In the genomic region with DNA sequence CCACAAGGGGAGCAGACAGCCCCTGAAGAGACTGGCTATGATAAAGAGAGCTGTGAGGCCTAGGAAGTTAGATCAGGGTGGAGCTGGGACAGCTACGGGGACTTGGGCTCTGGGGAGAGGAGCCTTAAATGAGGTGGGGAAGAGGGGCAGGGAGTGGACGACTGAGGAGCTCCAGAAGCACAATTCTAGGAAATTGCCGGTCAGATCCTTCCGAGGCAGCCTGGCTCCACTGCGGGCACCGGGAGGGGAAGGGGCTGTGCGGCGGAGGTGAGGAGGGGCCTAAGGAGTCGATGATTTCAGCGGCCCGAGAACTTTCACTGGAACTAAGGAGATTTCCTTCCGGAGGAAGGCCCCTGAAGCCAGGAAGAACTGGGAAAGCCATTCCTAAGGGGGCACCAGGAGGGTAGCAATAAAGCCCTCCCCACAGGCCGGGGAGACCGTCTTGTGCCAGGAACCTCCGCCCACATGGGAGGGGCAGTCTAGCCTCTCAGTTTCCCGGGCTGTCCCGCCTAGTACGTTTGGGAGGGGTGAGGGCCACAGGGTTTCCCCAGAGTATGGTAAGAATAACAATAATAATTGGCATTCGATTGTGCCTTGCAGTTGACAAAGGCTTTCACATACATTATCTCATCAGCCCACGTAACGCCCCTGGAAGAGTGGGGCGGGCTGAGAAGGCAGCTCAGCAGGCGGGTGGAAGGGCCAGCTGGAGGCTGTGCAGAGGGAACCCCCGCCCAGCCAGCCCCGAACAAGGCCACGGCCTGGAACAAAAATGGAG, we compare ENCODE assay signal across 9 cellular contexts. TPM values are rescaled to one million over a fixed set of nuclear protein-coding genes. Genes with fewer than 3 reads are reported as not detected.
DNase-seq lines count a peak whose midpoint lies in the region; ATAC-seq, FAIRE-seq and TF ChIP-seq lines count a peak whose summit lies in the region.
"Had no signal": no experiment of that assay in that cellular context is flagged by ENCODE, and none has a peak within 500 bp of the region (broad histone marks: within the 10 kb centered on the region; RNA-seq: fewer than 3 reads in every experiment).

No MANE protein-coding gene starts in this region.

- no peaks in the 10 kb centered on the region for H3K27me3 Mint-ChIP-seq in glutamatergic neuron (ENCODE audit: unreplicated experiment)
- H3K27me3 Mint-ChIP-seq in neural crest cell (ENCODE audit: low read depth) = no peaks in the 10 kb centered on the region
- H3K27me3 Mint-ChIP-seq in CD4-positive, alpha-beta memory T cell = no peaks in the 10 kb centered on the region

- TF ChIP-seq POLR2A in A549 (IDR thresholded peaks at IDR 0.05; ENCODE audit: low read length) = no peak
- TF ChIP-seq POLR2A in Peyer's patch (IDR thresholded peaks at IDR 0.05) = no peak

- H3K9me3 ChIP-seq in A549 (no peaks in the 10 kb centered on the region), Peyer's patch (no peaks in the 10 kb centered on the region)
- no peaks in the 10 kb centered on the region for H3K9me3 ChIP-seq in CD4-positive, alpha-beta memory T cell (ENCODE audit: control insufficient read depth in 1 of 2, low read length in 2 of 2)

- H3K4me3 ChIP-seq in A549 (no peak overlapping the region), Peyer's patch (peak overlapping the region in 1 of 4 donors; percentile 7)
- H3K4me3 ChIP-seq in CD4-positive, alpha-beta memory T cell (ENCODE audit: low read length in 2 of 2) = no peak overlapping the region

- ATAC-seq in A549 = peak; percentile 9 to 18; a peak in 2 of 6 replicates
- ATAC-seq in GM21717 (IDR thresholded peaks at IDR 0.05; ENCODE audit: unreplicated experiment) = no peak
- no peak for ATAC-seq in GM21526 (IDR thresholded peaks at IDR 0.05; ENCODE audit: low FRiP score, unreplicated experiment)

- H3K9me3 Mint-ChIP-seq in glutamatergic neuron (ENCODE audit: unreplicated experiment) = no peaks in the 10 kb centered on the region
- H3K9me3 Mint-ChIP-seq in neural crest cell = no peaks in the 10 kb centered on the region
- H3K9me3 Mint-ChIP-seq in CD4-positive, alpha-beta memory T cell = no peaks in the 10 kb centered on the region

- H3K4me3 Mint-ChIP-seq in glutamatergic neuron (ENCODE audit: unreplicated experiment) = peak overlapping the region; percentile 34
- no peak overlapping the region for H3K4me3 Mint-ChIP-seq in neural crest cell
- peak overlapping the region in 1 of 8 donors; percentile 54 for H3K4me3 Mint-ChIP-seq in CD4-positive, alpha-beta memory T cell

- DNase-seq in A549 (ENCODE audit: low read depth in 1 of 2, low spot score in 1 of 2) (no peak), Peyer's patch (peak in 1 of 3 donors; percentile 55), glutamatergic neuron (peak; percentile 31), neural crest cell (ENCODE audit: low read depth, low spot score) (peak; percentile 18), HuH-7 (ENCODE audit: low spot score) (no peak)
- DNase-seq in CD4-positive, alpha-beta memory T cell = no peak
- DNase-seq: stimulated activated CD4-positive, alpha-beta T cell treated with anti-CD3 and anti-CD28 coated beads, Interleukin-2, amount 100 ng/mL, for 48 hours had no signal

- H3K4me2 ChIP-seq in A549 = no peak overlapping the region; the same call in 2 of the 3 replicates

- TF ChIP-seq CTCF in A549 (IDR thresholded peaks at IDR 0.05) = no peak
- no peak for TF ChIP-seq CTCF in Peyer's patch (IDR thresholded peaks at IDR 0.05)
- no peak for TF ChIP-seq CTCF in glutamatergic neuron (IDR thresholded peaks at IDR 0.05; ENCODE audit: partially characterized antibody, unreplicated experiment)
- no peak for TF ChIP-seq CTCF in neural crest cell (conservative IDR thresholded peaks at IDR 0.05)

- H3K4me1 ChIP-seq in A549 = peaks cover 31% of the 10 kb centered on the region
- H3K4me1 ChIP-seq in Peyer's patch = no peaks in the 10 kb centered on the region
- no peaks in the 10 kb centered on the region for H3K4me1 ChIP-seq in CD4-positive, alpha-beta memory T cell (ENCODE audit: insufficient read depth, low read length)

- TF ChIP-seq EP300 in A549 (IDR thresholded peaks at IDR 0.05) = no peak

- no peaks in the 10 kb centered on the region for H3K36me3 ChIP-seq in Peyer's patch
- no peaks in the 10 kb centered on the region for H3K36me3 ChIP-seq in CD4-positive, alpha-beta memory T cell (ENCODE audit: insufficient read depth, low read length)

- H3K36me3 Mint-ChIP-seq in glutamatergic neuron (ENCODE audit: unreplicated experiment) (no peaks in the 10 kb centered on the region), neural crest cell (ENCODE audit: low read depth) (no peaks in the 10 kb centered on the region)
- no peaks in the 10 kb centered on the region for H3K36me3 Mint-ChIP-seq in CD4-positive, alpha-beta memory T cell

- CTCF ChIA-PET in A549 (lab: Yijun Ruan, JAX) = interaction anchor here (0.5 to 6.1 kb wide), 7 partner anchors 9 to 1206 kb away, joined by 3 to 34 read pairs (median 3); partner anchors contain the start of gene NPR1
- CTCF ChIA-PET in CD4-positive, alpha-beta memory T cell (lab: Charles Lee; ENCODE audit: partially characterized antibody) = no interaction called here

- H3K4me1 Mint-ChIP-seq in glutamatergic neuron (ENCODE audit: low read depth, unreplicated experiment) (peaks cover 2% of the 10 kb centered on the region), neural crest cell (peaks cover 10% of the 10 kb centered on the region)
- no peaks in the 10 kb centered on the region for H3K4me1 Mint-ChIP-seq in CD4-positive, alpha-beta memory T cell

- 92% methylated on average over 26 of the region's 26 CpGs for WGBS in A549 (ENCODE audit: missing lambda C conversion rate)

- POLR2A ChIA-PET in A549 (lab: Yijun Ruan, JAX) = interaction anchor here (0.5 to 0.8 kb wide), 3 partner anchors 11 to 61 kb away, joined by 3 to 4 read pairs (median 3); no protein-coding TSS in a partner anchor
- POLR2A ChIA-PET in CD4-positive, alpha-beta memory T cell (lab: Charles Lee; ENCODE audit: partially characterized antibody) = no interaction called here

- no peaks in the 10 kb centered on the region for H3K27me3 ChIP-seq in Peyer's patch
- H3K27me3 ChIP-seq in CD4-positive, alpha-beta memory T cell (ENCODE audit: insufficient read depth, low read length) = no peaks in the 10 kb centered on the region

- intact Hi-C loops in CD4-positive, alpha-beta memory T cell (cut with micrococcal nuclease) = no loop called here

- H3K27ac Mint-ChIP-seq in glutamatergic neuron (ENCODE audit: unreplicated experiment) = no peak overlapping the region
- H3K27ac Mint-ChIP-seq in neural crest cell (ENCODE audit: unreplicated experiment) = peak overlapping the region; percentile 83
- H3K27ac Mint-ChIP-seq in CD4-positive, alpha-beta memory T cell = no peak overlapping the region

- TF ChIP-seq RAD21 in A549 (conservative IDR thresholded peaks at IDR 0.05 in 1 of 2, IDR thresholded peaks at IDR 0.05 in 1 of 2) = no peak

- H3K27ac ChIP-seq in A549 (peak overlapping the region; percentile 56 to 83), Peyer's patch (peak overlapping the region; percentile 46 to 84 (median 66))
- no peak overlapping the region for H3K27ac ChIP-seq in CD4-positive, alpha-beta memory T cell (ENCODE audit: low read depth, low read length)

- no peak for FAIRE-seq in A549 (lab: Jason Lieb, UNC)

TF ChIP-seq in A549, 52 proteins besides CTCF, POLR2A, EP300 and RAD21 (continues in another document):
- TF ChIP-seq NPAS2 (CRISPR knock-in tag; IDR thresholded peaks at IDR 0.05; ENCODE audit: borderline replicate concordance) = no peak

RNA-seq across cellular contexts. Expression of gene NPR1, which starts 19.6 kb away (rescaled TPM):
- polyA plus RNA-seq in A549 (2011; rRNA removed) = 0.34 and 0.39 TPM in 2 replicates
- polyA plus RNA-seq in A549 (2012; cell fraction: cytosol; rRNA removed) = 0.41 and 0.61 TPM in 2 replicates
- polyA plus RNA-seq in A549 (2012; cell fraction: nucleus; rRNA removed) = 1.5 and 1.6 TPM in 2 replicates
- 0.96 to 1.9 TPM (median 1.7 TPM) in 3 replicates for polyA plus RNA-seq in A549 (2017; fragmentation: RNase III; extraction: RNeasy Plus Mini Kit Qiagen cat#74134 plus additional on column Dnase treatment)
- 0.44 and 0.74 TPM in 2 replicates for polyA minus RNA-seq in A549 (2011; rRNA and poly(A)+ RNA removed)
- 10 to 100 TPM in 2 of 4 donors, 1 to 10 TPM in 2; 5.0 to 17.3 (median 10.9) TPM for total RNA-seq in Peyer's patch
- not detected for total RNA-seq in glutamatergic neuron (ENCODE audit: unreplicated experiment)
- total RNA-seq in neural crest cell = 0.57 and 0.93 TPM in 2 replicates
- total RNA-seq in CD4-positive, alpha-beta memory T cell = not detected
- not detected for polyA plus RNA-seq in CD4-positive, alpha-beta memory T cell

RNA-seq across cellular contexts. Expression of gene ILF2, which starts 27.3 kb away (rescaled TPM):
- polyA plus RNA-seq in A549 (2011; rRNA removed) (285 and 339 TPM in 2 replicates), A549 (2017; fragmentation: RNase III; extraction: RNeasy Plus Mini Kit Qiagen cat#74134 plus additional on column Dnase treatment) (245 to 257 TPM (median 249 TPM) in 3 replicates)
- polyA plus RNA-seq in A549 (2012; cell fraction: cytosol; rRNA removed) = 249 and 261 TPM in 2 replicates
- polyA plus RNA-seq in A549 (2012; cell fraction: nucleus; rRNA removed) = 135 and 172 TPM in 2 replicates
- polyA minus RNA-seq in A549 (2011; rRNA and poly(A)+ RNA removed) = 222 and 228 TPM in 2 replicates
- total RNA-seq in Peyer's patch (10 to 100 TPM; 31.4 to 67.7 (median 47.2) TPM), glutamatergic neuron (ENCODE audit: unreplicated experiment) (221 TPM), neural crest cell (404 and 407 TPM in 2 replicates)
- total RNA-seq in CD4-positive, alpha-beta memory T cell = 10 to 100 TPM; 82.3 to 87.8 TPM
- polyA plus RNA-seq in CD4-positive, alpha-beta memory T cell = 100 to 1,000 TPM; 136 to 200 TPM

RNA-seq across cellular contexts. Expression of gene INTS3, which starts 29.8 kb away (rescaled TPM):
- polyA plus RNA-seq in A549 (2011; rRNA removed) (34.1 and 44.0 TPM in 2 replicates), A549 (2017; fragmentation: RNase III; extraction: RNeasy Plus Mini Kit Qiagen cat#74134 plus additional on column Dnase treatment) (21.5 to 25.1 TPM (median 23.5 TPM) in 3 replicates)
- polyA plus RNA-seq in A549 (2012; cell fraction: cytosol; rRNA removed) = 19.6 and 22.4 TPM in 2 replicates
- polyA plus RNA-seq in A549 (2012; cell fraction: nucleus; rRNA removed) = 64.2 and 82.8 TPM in 2 replicates
- polyA minus RNA-seq in A549 (2011; rRNA and poly(A)+ RNA removed) = 41.3 and 50.5 TPM in 2 replicates
- total RNA-seq in Peyer's patch (10 to 100 TPM; 24.3 to 75.1 (median 42.4) TPM), glutamatergic neuron (ENCODE audit: unreplicated experiment) (56.7 TPM), neural crest cell (78.4 and 79.2 TPM in 2 replicates)
- 10 to 100 TPM; 49.1 to 53.0 TPM for total RNA-seq in CD4-positive, alpha-beta memory T cell
- polyA plus RNA-seq in CD4-positive, alpha-beta memory T cell = 10 to 100 TPM in 1 of 2 donors, 1 to 10 TPM in 1; 8.1 to 12.5 TPM

RNA-seq across cellular contexts. Expression of gene SNAPIN, which starts 39.6 kb away (rescaled TPM):
- 70.1 and 71.4 TPM in 2 replicates for polyA plus RNA-seq in A549 (2011; rRNA removed)
- polyA plus RNA-seq in A549 (2012; cell fraction: cytosol; rRNA removed) = 48.9 and 54.9 TPM in 2 replicates
- 20.5 and 29.9 TPM in 2 replicates for polyA plus RNA-seq in A549 (2012; cell fraction: nucleus; rRNA removed)
- 46.6 to 52.6 TPM (median 50.5 TPM) in 3 replicates for polyA plus RNA-seq in A549 (2017; fragmentation: RNase III; extraction: RNeasy Plus Mini Kit Qiagen cat#74134 plus additional on column Dnase treatment)
- 26.3 and 27.6 TPM in 2 replicates for polyA minus RNA-seq in A549 (2011; rRNA and poly(A)+ RNA removed)
- 10 to 100 TPM; 15.4 to 29.7 (median 28.1) TPM for total RNA-seq in Peyer's patch
- 30.8 TPM for total RNA-seq in glutamatergic neuron (ENCODE audit: unreplicated experiment)
- 52.8 and 55.4 TPM in 2 replicates for total RNA-seq in neural crest cell
- total RNA-seq in CD4-positive, alpha-beta memory T cell = 10 to 100 TPM; 26.4 to 28.2 TPM
- polyA plus RNA-seq in CD4-positive, alpha-beta memory T cell = 10 to 100 TPM; 74.4 to 85.6 TPM

Comparison
In these comparisons a context has a peak if more than half of its experiments do, and no peak if none do; other contexts are left out.
1. ATAC-seq: peak in A549 (2 of 2); none in GM21717 (single experiment) and GM21526 (single experiment).
2. DNase-seq: peak in glutamatergic neuron (single experiment) and neural crest cell (single experiment); none in A549 (0 of 2), HuH-7 (single experiment) and CD4-positive, alpha-beta memory T cell (0 of 5).